ENCODE assay signal across 8 cellular contexts in genomic region chr14:72420749-72421452, GRCh38.
DNase-seq lines count a peak whose midpoint lies in the region; ATAC-seq, FAIRE-seq and TF ChIP-seq lines count a peak whose summit lies in the region.

No MANE protein-coding gene starts in this region.

- BruUV-seq in endothelial cell of umbilical vein (replicated peaks; lab: Mats Ljungman, UMichigan): no TSS peak

- peak; percentile 58 for FAIRE-seq in endothelial cell of umbilical vein (lab: Jason Lieb, UNC)

- H3K9ac ChIP-seq in endothelial cell of umbilical vein (replicated peaks; ENCODE audit: extremely low read depth, insufficient read depth, low read length): no peak overlapping the region

- H3K36me3 ChIP-seq in endothelial cell of umbilical vein (ENCODE audit: control insufficient read depth in 2 of 2, extremely low read depth in 1 of 2, insufficient read depth in 2 of 2, low read length in 2 of 2): no peaks in the 10 kb centered on the region

- no peak for ATAC-seq in GM19463 (IDR thresholded peaks at IDR 0.05; ENCODE audit: unreplicated experiment)

- no peak overlapping the region for H3K4me3 ChIP-seq in endothelial cell of umbilical vein (replicated peaks in 1 of 3; ENCODE audit: insufficient read depth in 1 of 3, low read depth in 1 of 3, low read length in 3 of 3)

- H4K20me1 ChIP-seq in endothelial cell of umbilical vein (replicated peaks; ENCODE audit: control insufficient read depth, extremely low read depth, insufficient read depth, low read length): no peaks in the 10 kb centered on the region

- dilution Hi-C loops in endothelial cell of umbilical vein (cut with MboI; ENCODE audit: extremely low pct_ligation_motif_present, low sequenced_read_pairs): no loop called here

- no peaks in the 10 kb centered on the region for H3K79me2 ChIP-seq in endothelial cell of umbilical vein (ENCODE audit: control insufficient read depth, insufficient read depth, low read length)

- CTCF ChIA-PET in endothelial cell of umbilical vein (lab: Charles Lee): interaction anchor here (1.0 to 2.0 kb wide), 3 partner anchors 13 to 1371 kb away, joined by 3 to 13 read pairs (median 5); no protein-coding TSS in a partner anchor

- TF ChIP-seq CTCF in GM20000 (IDR thresholded peaks at IDR 0.05; ENCODE audit: extremely low read depth, missing control alignments) (peak; percentile 84), endothelial cell of umbilical vein (IDR thresholded peaks at IDR 0.05; ENCODE audit: extremely low read depth in 1 of 2, insufficient read depth in 1 of 2, low read depth in 1 of 2, low read length in 2 of 2) (peak; percentile 79 to 92)

- peak; percentile 55 for DNase-seq in AG08395 (ENCODE audit: low spot score)
- peak; percentile 63 for DNase-seq in GM20000 (ENCODE audit: low spot score)
- peak; percentile 54 for DNase-seq in NCI-H69 (lab: John Stamatoyannopoulos, UW)
- peak; percentile 93 for DNase-seq in activated CD8-positive, alpha-beta memory T cell treated with anti-CD3 and anti-CD28 coated beads for 24 hours
- DNase-seq in endothelial cell of umbilical vein (ENCODE audit: low read depth, low spot score): peak; percentile 65
- DNase-seq in myocyte (ENCODE audit: low read depth): peak; percentile 82
- peak; percentile 74 for DNase-seq in stimulated activated CD8-positive, alpha-beta memory T cell treated with anti-CD3 and anti-CD28 coated beads, Interleukin-7, amount 100 ng/mL, for 24 hours (ENCODE audit: low read depth)

- TF ChIP-seq POLR2A in endothelial cell of umbilical vein (IDR thresholded peaks at IDR 0.05; ENCODE audit: low read depth, low read length): no peak

- H3K4me1 ChIP-seq in endothelial cell of umbilical vein (ENCODE audit: control insufficient read depth, extremely low read depth, insufficient read depth, low read length): no peaks in the 10 kb centered on the region

- H3K9me1 ChIP-seq in endothelial cell of umbilical vein (replicated peaks; ENCODE audit: control insufficient read depth, extremely low read depth, insufficient read depth, low read length): no peaks in the 10 kb centered on the region

- no peaks in the 10 kb centered on the region for H3K27me3 ChIP-seq in endothelial cell of umbilical vein (ENCODE audit: control insufficient read depth in 2 of 2, insufficient read depth in 2 of 2, low read length in 2 of 2)

- intact Hi-C loops in endothelial cell of umbilical vein (cut with micrococcal nuclease): loop anchor here (1.0 kb wide), 1 partner anchor 397 kb away; no protein-coding TSS in a partner anchor

- no peak overlapping the region for H3K4me2 ChIP-seq in endothelial cell of umbilical vein (ENCODE audit: insufficient read depth, low read length)

- H3K9me3 ChIP-seq in endothelial cell of umbilical vein (replicated peaks; ENCODE audit: control insufficient read depth, insufficient read depth, low read length): no peaks in the 10 kb centered on the region

- POLR2A ChIA-PET in endothelial cell of umbilical vein (lab: Charles Lee): no interaction called here

- no peak overlapping the region for H3K27ac ChIP-seq in endothelial cell of umbilical vein (ENCODE audit: insufficient read depth, low read depth, low read length)

- no peak overlapping the region for H2AFZ ChIP-seq in endothelial cell of umbilical vein (ENCODE audit: low read depth, low read length)

TF ChIP-seq in endothelial cell of umbilical vein, 7 proteins besides CTCF, POLR2A, EP300 and RAD21:
- TF ChIP-seq, protein P1, sequence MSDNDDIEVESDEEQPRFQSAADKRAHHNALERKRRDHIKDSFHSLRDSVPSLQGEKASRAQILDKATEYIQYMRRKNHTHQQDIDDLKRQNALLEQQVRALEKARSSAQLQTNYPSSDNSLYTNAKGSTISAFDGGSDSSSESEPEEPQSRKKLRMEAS (IDR thresholded peaks at IDR 0.05; ENCODE audit: insufficient read depth, insufficient read length): no peak
- TF ChIP-seq JUN (IDR thresholded peaks at IDR 0.05; ENCODE audit: borderline replicate concordance, insufficient read depth, insufficient read length, low read depth) (no peak), POLR2AphosphoS5 (IDR thresholded peaks at IDR 0.05; ENCODE audit: insufficient read depth, low read depth, low read length) (no peak), FOS (IDR thresholded peaks at IDR 0.05; ENCODE audit: borderline replicate concordance, insufficient read depth, low read length) (no peak), MYC (IDR thresholded peaks at IDR 0.05; ENCODE audit: low read depth, low read length) (no peak), EZH2 (IDR thresholded peaks at IDR 0.05; ENCODE audit: borderline replicate concordance, low read depth, low read length, severe bottlenecking) (no peak), GATA2 (IDR thresholded peaks at IDR 0.05; ENCODE audit: insufficient read depth, insufficient read length, low read depth, low read length) (no peak)
